Comparison of ENCODE assay signal across 26 cellular contexts in genomic region chr6:38146658-38147027, GRCh38.
"Had no signal": no experiment of that assay in that cellular context is flagged by ENCODE, and none has a peak within 500 bp of the region (broad histone marks: within the 10 kb centered on the region; RNA-seq: fewer than 3 reads in every experiment).

No MANE protein-coding gene starts in this region.

- H3K27me3 ChIP-seq: pancreas, sigmoid colon, spleen, suprapubic skin, tibial artery, upper lobe of right lung had no signal

- H3K4me1 ChIP-seq: prostate gland had no signal

- DNase-seq: hippocampal formation; immature natural killer cell; left ventricle myocardium inferior; mesendoderm; naive B cell; pancreas; retina; right cardiac atrium; sigmoid colon; small intestine; spleen; stimulated activated CD4-positive, alpha-beta T cell treated with anti-CD3 and anti-CD28 coated beads, Interleukin-4, amount 100 ng/mL, for 24 hours; stimulated activated naive CD4-positive, alpha-beta T cell; tibial artery had no signal

- H3K27ac ChIP-seq: left ventricle myocardium inferior, pancreas, prostate gland, sigmoid colon, spleen, suprapubic skin, thoracic aorta, tibial artery, upper lobe of right lung had no signal

- H3K36me3 Mint-ChIP-seq: immature natural killer cell, naive B cell had no signal

- H3K27ac Mint-ChIP-seq: mesothelial cell of epicardium, nephron had no signal

- H3K9me3 ChIP-seq: left ventricle myocardium inferior, pancreas, prostate gland, sigmoid colon, spleen, suprapubic skin, thoracic aorta, tibial artery, upper lobe of right lung had no signal

- ATAC-seq: pancreas; stimulated activated effector memory CD8-positive, alpha-beta T cell treated with anti-CD3 and anti-CD28 coated beads, Interleukin-12 subunit alpha, Interleukin-12 subunit beta, amount 100 ng/mL, for 72 hours had no signal

- FAIRE-seq: islet of Langerhans, pancreas, small intestine, urothelium cell line had no signal

- H3K9me3 Mint-ChIP-seq: immature natural killer cell; mesothelial cell of epicardium; naive B cell; nephron; neural crest cell; stimulated activated effector memory CD8-positive, alpha-beta T cell treated with anti-CD3 and anti-CD28 coated beads, Interleukin-12 subunit alpha, Interleukin-12 subunit beta, amount 100 ng/mL, for 72 hours; stimulated activated naive CD8-positive, alpha-beta T cell treated with anti-CD3 and anti-CD28 coated beads, Interleukin-15, Interleukin-2, amounts not matched to agents 100 ng/mL and 50 ng/mL, for 24 hours had no signal

- H3K27me3 Mint-ChIP-seq: naive B cell; stimulated activated naive CD8-positive, alpha-beta T cell treated with anti-CD3 and anti-CD28 coated beads, Interleukin-15, Interleukin-2, amounts not matched to agents 100 ng/mL and 50 ng/mL, for 24 hours had no signal

- H3K4me3 Mint-ChIP-seq: immature natural killer cell; mesothelial cell of epicardium; nephron; neural crest cell; stimulated activated effector memory CD8-positive, alpha-beta T cell treated with anti-CD3 and anti-CD28 coated beads, Interleukin-12 subunit alpha, Interleukin-12 subunit beta, amount 100 ng/mL, for 72 hours; stimulated activated naive CD8-positive, alpha-beta T cell treated with anti-CD3 and anti-CD28 coated beads, Interleukin-15, Interleukin-2, amounts not matched to agents 100 ng/mL and 50 ng/mL, for 24 hours had no signal

- H3K4me3 ChIP-seq: left ventricle myocardium inferior, lung, pancreas, prostate gland, sigmoid colon, spleen, suprapubic skin, thoracic aorta, tibial artery, upper lobe of right lung had no signal

- H3K36me3 ChIP-seq: pancreas, prostate gland, thoracic aorta, upper lobe of right lung had no signal
